ENCODE assay signal across 19 cellular contexts in genomic region chr9:91729558-91729842, GRCh38.
DNase-seq lines count a peak whose midpoint lies in the region; ATAC-seq and TF ChIP-seq lines count a peak whose summit lies in the region.
"Had no signal": no experiment of that assay in that cellular context is flagged by ENCODE, and none has a peak within 500 bp of the region (broad histone marks: within the 10 kb centered on the region; RNA-seq: fewer than 3 reads in every experiment).

No MANE protein-coding gene starts in this region.

- H3K4me3 ChIP-seq in AG04450 (ENCODE audit: low read depth, low read length) (no peak overlapping the region), esophagus squamous epithelium (no peak overlapping the region), sigmoid colon (no peak overlapping the region), Peyer's patch (no peak overlapping the region), tibial nerve (no peak overlapping the region)
- H3K4me3 ChIP-seq: GM12878, HAP-1 had no signal

- no peak for TF ChIP-seq CTCF in AG04450 (IDR thresholded peaks at IDR 0.05; ENCODE audit: low read depth, low read length)
- no peak for TF ChIP-seq CTCF in esophagus squamous epithelium (IDR thresholded peaks at IDR 0.05)
- no peak for TF ChIP-seq CTCF in sigmoid colon (IDR thresholded peaks at IDR 0.05)
- TF ChIP-seq CTCF in Peyer's patch (IDR thresholded peaks at IDR 0.05), result no peak
- no peak for TF ChIP-seq CTCF in tibial nerve (IDR thresholded peaks at IDR 0.05)

- intact Hi-C loops in esophagus squamous epithelium (cut with DNase I) (loop anchor here (10.0 kb wide), 1 partner anchor 815 kb away; no protein-coding TSS in a partner anchor), left ventricle myocardium superior (cut with micrococcal nuclease) (no loop called here), sigmoid colon (cut with DNase I) (no loop called here)

- H3K36me3 ChIP-seq in esophagus squamous epithelium (peaks cover 0 to 19% (median 0%) of the 10 kb centered on the region in 3 donors), sigmoid colon (peaks cover 13 to 64% (median 31%) of the 10 kb centered on the region in 4 donors), Peyer's patch (no peaks in the 10 kb centered on the region), tibial nerve (no peaks in the 10 kb centered on the region)
- H3K36me3 ChIP-seq: HAP-1 had no signal

- POLR2A ChIA-PET in AG04450 (lab: Yijun Ruan, JAX), result no interaction called here

- no peak for TF ChIP-seq EP300 in sigmoid colon (IDR thresholded peaks at IDR 0.05)
- no peak for TF ChIP-seq EP300 in tibial nerve (IDR thresholded peaks at IDR 0.05)

- WGBS in esophagus squamous epithelium, 2 donors, result 48% methylated on average over 9 of the region's 9 CpGs
- WGBS in sigmoid colon, 2 donors, result 77 to 88% methylated on average over 9 of the region's 9 CpGs
- 77 to 91% methylated on average over 9 of the region's 9 CpGs for WGBS in tibial nerve, 2 donors

- ATAC-seq in left ventricle myocardium superior (peak; percentile 42), GM21717 (IDR thresholded peaks at IDR 0.05; ENCODE audit: unreplicated experiment) (no peak)
- ATAC-seq: GM12878 had no signal

- H3K27ac ChIP-seq in AG04450 (ENCODE audit: low read depth, low read length), result peak overlapping the region; percentile 21
- peak overlapping the region in 3 of 4 donors; percentile 6 to 36 (median 14) for H3K27ac ChIP-seq in esophagus squamous epithelium
- H3K27ac ChIP-seq in sigmoid colon, result peak overlapping the region; percentile 16 to 78 (median 63)
- H3K27ac ChIP-seq in Peyer's patch, result no peak overlapping the region
- no peak overlapping the region for H3K27ac ChIP-seq in tibial nerve

- no peaks in the 10 kb centered on the region; the same call in 1 of the 2 replicates for H3K9me3 ChIP-seq in AG04450 (ENCODE audit: control insufficient read depth, insufficient read depth, low read length)
- no peaks in the 10 kb centered on the region for H3K9me3 ChIP-seq in esophagus squamous epithelium
- no peaks in the 10 kb centered on the region for H3K9me3 ChIP-seq in sigmoid colon
- H3K9me3 ChIP-seq in Peyer's patch, result no peaks in the 10 kb centered on the region
- H3K9me3 ChIP-seq in tibial nerve, result no peaks in the 10 kb centered on the region
- H3K9me3 ChIP-seq: HAP-1 had no signal

- H3K27me3 ChIP-seq in AG04450 (ENCODE audit: control insufficient read depth, insufficient read depth, low read length) (no peaks in the 10 kb centered on the region), esophagus squamous epithelium (peaks cover 0 to 22% (median 0%) of the 10 kb centered on the region in 4 donors), sigmoid colon (no peaks in the 10 kb centered on the region), Peyer's patch (no peaks in the 10 kb centered on the region), tibial nerve (no peaks in the 10 kb centered on the region)

- no peak for DNase-seq in AG04450 (ENCODE audit: low read depth, low spot score)
- no peak for DNase-seq in esophagus squamous epithelium (lab: John Stamatoyannopoulos, UW)
- DNase-seq in left ventricle myocardium superior, result no peak
- DNase-seq in sigmoid colon, result no peak
- no peak for DNase-seq in NCI-H82 treated with DMSO at 0.1 percent for 48 hours (lab: John Stamatoyannopoulos, UW; ENCODE audit: unreplicated experiment)
- DNase-seq in Peyer's patch, result no peak
- no peak for DNase-seq in tibial nerve (ENCODE audit: low spot score in 2 of 2)
- DNase-seq: C1 segment of cervical spinal cord; DMS 273 treated with DMSO at 0.1 percent for 48 hours; GDM1; Kasumi-1; NCI-H1105; NCI-H1694 treated with DMSO at 0.1 percent for 48 hours; NCI-H446; NCI-H69; NK-92 treated with Interleukin-12 subunit alpha and Interleukin-12 subunit beta, amount 100 ng/mL, for 24 hours had no signal

- CTCF ChIA-PET in AG04450 (lab: Charles Lee), result interaction anchor here (1.0 to 1.3 kb wide), 3 partner anchors 296 to 814 kb away, joined by 3 to 6 read pairs (median 3); no protein-coding TSS in a partner anchor

- TF ChIP-seq POLR2A in esophagus squamous epithelium (IDR thresholded peaks at IDR 0.05), result no peak
- TF ChIP-seq POLR2A in sigmoid colon (IDR thresholded peaks at IDR 0.05), result no peak
- no peak for TF ChIP-seq POLR2A in Peyer's patch (IDR thresholded peaks at IDR 0.05)
- no peak for TF ChIP-seq POLR2A in tibial nerve (IDR thresholded peaks at IDR 0.05)

- H3K4me1 ChIP-seq in esophagus squamous epithelium (peaks cover 0 to 25% (median 7%) of the 10 kb centered on the region in 3 donors), sigmoid colon (peaks cover 0 to 40% (median 26%) of the 10 kb centered on the region in 4 donors), Peyer's patch (no peaks in the 10 kb centered on the region), tibial nerve (peaks cover 0 to 4% (median 0%) of the 10 kb centered on the region in 4 donors)

Comparison
In these comparisons a context has a peak if more than half of its experiments do, and no peak if none do; other contexts are left out.
1. H3K27ac ChIP-seq: peak in AG04450 (single experiment), esophagus squamous epithelium (3 of 4) and sigmoid colon (4 of 4); none in Peyer's patch (0 of 4) and tibial nerve (0 of 4).